Comparison of ENCODE assay signal across 8 cellular contexts in genomic region chr1:156160744-156161181, GRCh38. TPM values are rescaled to one million over a fixed set of nuclear protein-coding genes. Genes with fewer than 3 reads are reported as not detected.
A peak's percentile ranks its signal among the peaks of the same experiment; 100 is the strongest.
DNase-seq lines count a peak whose midpoint lies in the region; ATAC-seq, FAIRE-seq and TF ChIP-seq lines count a peak whose summit lies in the region.

No MANE protein-coding gene starts in this region.

- TF ChIP-seq CTCF in astrocyte of the spinal cord (IDR thresholded peaks at IDR 0.05; ENCODE audit: low read depth, low read length): no peak

- peak overlapping the region; percentile 32 for H3K4me3 ChIP-seq in astrocyte of the spinal cord (ENCODE audit: low read depth, low read length)
- H3K4me3 ChIP-seq in iPS-18c (ENCODE audit: insufficient read depth, low read depth, low read length): peak overlapping the region; percentile 42; the same call in 1 of the 2 replicates
- H3K4me3 ChIP-seq in skin epidermis: peak overlapping the region in 6 of 7 experiments; percentile 18 to 37 (median 22)

- peak overlapping the region in 17 of 21 experiments; percentile 16 to 83 (median 72) for H3K27ac ChIP-seq in skin epidermis

- no peak for ATAC-seq in GM19467 (IDR thresholded peaks at IDR 0.05; ENCODE audit: unreplicated experiment)

- peak; percentile 57 for DNase-seq in GM19239 (ENCODE audit: insufficient read length, low spot score)
- DNase-seq in T1000 (lab: John Stamatoyannopoulos, UW): peak; percentile 42
- DNase-seq in astrocyte of the spinal cord (ENCODE audit: low read depth, low spot score): peak; percentile 74
- no peak for DNase-seq in A172 (ENCODE audit: low spot score)
- no peak for DNase-seq in central memory CD4-positive, alpha-beta T cell

- in situ Hi-C loops in astrocyte of the spinal cord (cut with HindIII; ENCODE audit: low sequenced_read_pairs): no loop called here

- no peak for FAIRE-seq in GM19239 (lab: Jason Lieb, UNC)

- peaks cover 2% of the 10 kb centered on the region for H3K9me3 ChIP-seq in iPS-18c (ENCODE audit: control insufficient read depth, insufficient read depth, low read length)

RNA-seq across cellular contexts. Expression of gene SEMA4A, which starts 7.4 kb away (rescaled TPM):
- 0.31 TPM in 1 of 2 replicates, not detected in the other for total RNA-seq in A172 (2014; rRNA removed; shearing (Covaris generic))

RNA-seq across cellular contexts. Expression of gene SLC25A44, which starts 33.1 kb away (rescaled TPM):
- total RNA-seq in A172 (2014; rRNA removed; shearing (Covaris generic)): 25.2 and 35.8 TPM in 2 replicates

RNA-seq across cellular contexts. Expression of gene LMNA, which starts 46.3 kb away (rescaled TPM):
- total RNA-seq in A172 (2014; rRNA removed; shearing (Covaris generic)): 1,695 and 2,065 TPM in 2 replicates

RNA-seq across cellular contexts. Expression of gene PMF1, which starts 52.0 kb away (rescaled TPM):
- 184 and 210 TPM in 2 replicates for total RNA-seq in A172 (2014; rRNA removed; shearing (Covaris generic))

Comparison
In these comparisons a context has a peak if more than half of its experiments do, and no peak if none do; other contexts are left out.
1. DNase-seq: peak in GM19239 (single experiment), T1000 (single experiment) and astrocyte of the spinal cord (single experiment); none in A172 (single experiment) and central memory CD4-positive, alpha-beta T cell (single experiment).
2. Peak in every context shown above with its lines, with median percentiles within 50 percentile points of each other: H3K4me3 ChIP-seq.